17 cellular contexts compared by ENCODE assay signal in genomic region chr16:58085171-58085570, GRCh38. TPM values are rescaled to one million over a fixed set of nuclear protein-coding genes. Genes with fewer than 3 reads are reported as not detected.
DNase-seq lines count a peak whose midpoint lies in the region; ATAC-seq and TF ChIP-seq lines count a peak whose summit lies in the region.
"Had no signal": no experiment of that assay in that cellular context is flagged by ENCODE, and none has a peak within 500 bp of the region (broad histone marks: within the 10 kb centered on the region; RNA-seq: fewer than 3 reads in every experiment).

No MANE protein-coding gene starts in this region.

- H3K4ac ChIP-seq in trophoblast cell (ENCODE audit: low read depth, low read length) = no peak overlapping the region

- no peak overlapping the region for H3K27ac Mint-ChIP-seq in chondrocyte (ENCODE audit: unreplicated experiment)
- no peak overlapping the region for H3K27ac Mint-ChIP-seq in CD14-positive monocyte
- H3K27ac Mint-ChIP-seq: CD4-positive, alpha-beta memory T cell had no signal

- H2AFZ ChIP-seq in trophoblast cell (ENCODE audit: insufficient read depth, low read length, poor library complexity) = no peak overlapping the region
- H2AFZ ChIP-seq: GM23248 had no signal

- H3K9me3 ChIP-seq in heart left ventricle = no peaks in the 10 kb centered on the region
- H3K9me3 ChIP-seq in trophoblast cell (ENCODE audit: insufficient read depth, low read depth, low read length) = peaks cover 6% of the 10 kb centered on the region
- H3K9me3 ChIP-seq: A549 had no signal

- H3K9me3 Mint-ChIP-seq in chondrocyte (ENCODE audit: low read depth) (no peaks in the 10 kb centered on the region), CD14-positive monocyte (peaks cover 0 to 3% (median 0%) of the 10 kb centered on the region in 7 donors)
- H3K9me3 Mint-ChIP-seq: CD4-positive, alpha-beta memory T cell; H9 had no signal

- H4K8ac ChIP-seq in trophoblast cell (ENCODE audit: low read depth, low read length) = no peak overlapping the region

- H2BK120ac ChIP-seq in trophoblast cell (ENCODE audit: insufficient read depth, low read length, poor library complexity) = no peak overlapping the region

- TF ChIP-seq CTCF in heart left ventricle (IDR thresholded peaks at IDR 0.05) (no peak), chondrocyte (IDR thresholded peaks at IDR 0.05) (no peak), CD14-positive monocyte (IDR thresholded peaks at IDR 0.05) (no peak)

- H4K91ac ChIP-seq in trophoblast cell (ENCODE audit: low read depth, low read length) = peak overlapping the region; percentile 29

- no peaks in the 10 kb centered on the region for H3K36me3 Mint-ChIP-seq in chondrocyte (ENCODE audit: low read depth)
- H3K36me3 Mint-ChIP-seq in CD14-positive monocyte = no peaks in the 10 kb centered on the region
- H3K36me3 Mint-ChIP-seq: CD4-positive, alpha-beta memory T cell had no signal

- H2BK5ac ChIP-seq in trophoblast cell (ENCODE audit: low read depth, low read length, poor library complexity) = no peak overlapping the region

- H3K4me3 Mint-ChIP-seq in chondrocyte (ENCODE audit: unreplicated experiment) (no peak overlapping the region), CD14-positive monocyte (no peak overlapping the region)
- H3K4me3 Mint-ChIP-seq: CD4-positive, alpha-beta memory T cell; H9 had no signal

- no peak overlapping the region for H3K9ac ChIP-seq in trophoblast cell (ENCODE audit: low read length)
- H3K9ac ChIP-seq: GM23248 had no signal

- no peak overlapping the region for H3K23ac ChIP-seq in trophoblast cell (ENCODE audit: low read length)

- no peaks in the 10 kb centered on the region for H3K79me2 ChIP-seq in trophoblast cell (ENCODE audit: control insufficient read depth, insufficient read depth, low read length, poor library complexity)

- no peak overlapping the region for H3K4me2 ChIP-seq in trophoblast cell (ENCODE audit: low read length)
- H3K4me2 ChIP-seq: A549 had no signal

- H3K4me1 ChIP-seq in heart left ventricle (peaks cover 0 to 22% (median 9%) of the 10 kb centered on the region in 12 donors), trophoblast cell (ENCODE audit: control insufficient read depth in 1 of 2, insufficient read depth in 2 of 2, low read length in 2 of 2) (peaks cover 3% of the 10 kb centered on the region in 2 experiments)
- H3K4me1 ChIP-seq: A549 had no signal

- no peak for TF ChIP-seq POLR2A in heart left ventricle (IDR thresholded peaks at IDR 0.05)

- H3K14ac ChIP-seq in trophoblast cell (ENCODE audit: low read length) = no peak overlapping the region

- H3K4me3 ChIP-seq in heart left ventricle = no peak overlapping the region
- H3K4me3 ChIP-seq in trophoblast cell (ENCODE audit: low read depth, low read length) = no peak overlapping the region
- H3K4me3 ChIP-seq: A549, GM23248 had no signal

- ATAC-seq in heart left ventricle (no peak), GM21526 (IDR thresholded peaks at IDR 0.05; ENCODE audit: low FRiP score, unreplicated experiment) (no peak), HG03159 (IDR thresholded peaks at IDR 0.05; ENCODE audit: unreplicated experiment) (no peak)
- ATAC-seq: A549, HCT116 had no signal

- no peak overlapping the region for H2BK12ac ChIP-seq in trophoblast cell (ENCODE audit: low read length)

- peaks cover 2% of the 10 kb centered on the region for H3K27me3 Mint-ChIP-seq in chondrocyte (ENCODE audit: low read depth)
- H3K27me3 Mint-ChIP-seq in CD14-positive monocyte (ENCODE audit: low read depth in 3 of 3) = peaks cover 0 to 6% (median 3%) of the 10 kb centered on the region in 3 donors
- H3K27me3 Mint-ChIP-seq: CD4-positive, alpha-beta memory T cell had no signal

- no peak overlapping the region for H3K27ac ChIP-seq in heart left ventricle
- no peak overlapping the region for H3K27ac ChIP-seq in trophoblast cell (ENCODE audit: low read depth, low read length)
- H3K27ac ChIP-seq: A549, GM23248 had no signal

- H3K36me3 ChIP-seq in heart left ventricle (no peaks in the 10 kb centered on the region), trophoblast cell (ENCODE audit: control insufficient read depth in 1 of 2, insufficient read depth in 2 of 2, low read length in 2 of 2) (no peaks in the 10 kb centered on the region)

- H3K18ac ChIP-seq in trophoblast cell (ENCODE audit: low read length) = no peak overlapping the region

- H2AK5ac ChIP-seq in trophoblast cell (ENCODE audit: low read length) = no peak overlapping the region

- no peaks in the 10 kb centered on the region for H3K27me3 ChIP-seq in heart left ventricle
- H3K27me3 ChIP-seq in trophoblast cell (ENCODE audit: insufficient read depth, low read length) = no peaks in the 10 kb centered on the region

- DNase-seq in cardiac septum (ENCODE audit: low spot score) (peak; percentile 51), heart left ventricle (no peak), chondrocyte (ENCODE audit: low spot score) (peak; percentile 44), trophoblast cell (no peak), CD14-positive monocyte (ENCODE audit: low spot score) (no peak)
- DNase-seq: 8988T; ACHN; Calu3; CD4-positive, alpha-beta memory T cell; COR-L47; DMS153; GM23248; H9 had no signal

- intact Hi-C loops in cardiac septum (cut with DNase I) = no loop called here
- intact Hi-C loops in heart left ventricle (cut with DNase I) = no loop called here
- intact Hi-C loops in CD14-positive monocyte (cut with micrococcal nuclease) = no loop called here

- WGBS in heart left ventricle, 4 donors = 94 to 98% (median 95%) methylated on average over 11 of the region's 11 CpGs
- no CpG with 5 or more reads among the region's 11 CpGs for WGBS in trophoblast cell (ENCODE audit: extremely low coverage, insufficient coverage, insufficient read length)

- H3K79me1 ChIP-seq in trophoblast cell (ENCODE audit: low read length) = no peaks in the 10 kb centered on the region

- H3K4me1 Mint-ChIP-seq in chondrocyte (ENCODE audit: low read depth) (no peaks in the 10 kb centered on the region), CD14-positive monocyte (peaks cover 2% of the 10 kb centered on the region)

- H4K12ac ChIP-seq in trophoblast cell (ENCODE audit: low read depth, low read length) = no peak overlapping the region

RNA-seq across cellular contexts. Expression of gene CFAP20, which starts 44.0 kb away (rescaled TPM):
- total RNA-seq in cardiac septum (36.7 TPM), heart left ventricle (10 to 100 TPM; 30.7 to 57.5 (median 36.3) TPM), chondrocyte (26.0 to 32.9 TPM (median 26.5 TPM) in 3 replicates)
- polyA plus RNA-seq in heart left ventricle (10 to 100 TPM; 22.7 to 60.4 TPM), CD14-positive monocyte (10 to 100 TPM; 17.3 to 18.8 TPM)
- polyA plus RNA-seq in trophoblast cell (2013) = 48.2 and 51.5 TPM in 2 replicates

RNA-seq across cellular contexts. Expression of gene MMP15, which starts 59.6 kb away (rescaled TPM):
- total RNA-seq in cardiac septum = 53.5 TPM
- 10 to 100 TPM; 24.2 to 84.7 (median 60.9) TPM for total RNA-seq in heart left ventricle
- 10 to 100 TPM; 22.1 to 45.3 TPM for polyA plus RNA-seq in heart left ventricle
- total RNA-seq in chondrocyte = 5.9 to 12.0 TPM (median 11.2 TPM) in 3 replicates
- 95.1 and 106 TPM in 2 replicates for polyA plus RNA-seq in trophoblast cell (2013)
- not detected for polyA plus RNA-seq in CD14-positive monocyte

Comparison
In these comparisons a context has a peak if more than half of its experiments do, and no peak if none do; other contexts are left out.
1. DNase-seq: peak in cardiac septum (single experiment) and chondrocyte (single experiment); none in heart left ventricle (0 of 5), trophoblast cell (0 of 2) and CD14-positive monocyte (single experiment).